Comparison of ENCODE assay signal across 14 cellular contexts in genomic region chr14:91214306-91214705, GRCh38. TPM values are rescaled to one million over a fixed set of nuclear protein-coding genes. Genes with fewer than 3 reads are reported as not detected.
DNase-seq lines count a peak whose midpoint lies in the region; ATAC-seq and TF ChIP-seq lines count a peak whose summit lies in the region.
"Had no signal": no experiment of that assay in that cellular context is flagged by ENCODE, and none has a peak within 500 bp of the region (broad histone marks: within the 10 kb centered on the region; RNA-seq: fewer than 3 reads in every experiment).

No MANE protein-coding gene starts in this region.

- peak overlapping the region; percentile 35 for H3K27ac Mint-ChIP-seq in activated CD8-positive, alpha-beta T cell treated with anti-CD3 and anti-CD28 coated beads, Interleukin-2, amount 10 ng/mL, durations not matched to agents 7 days and 5 days
- no peak overlapping the region for H3K27ac Mint-ChIP-seq in activated CD8-positive, alpha-beta T cell treated with anti-CD3 and anti-CD28 coated beads for 36 hours
- peak overlapping the region in 2 of 3 donors; percentile 19 to 46 for H3K27ac Mint-ChIP-seq in IgD-negative memory B cell
- H3K27ac Mint-ChIP-seq in nephron progenitor cell: peak overlapping the region; percentile 83
- peak overlapping the region; percentile 16 for H3K27ac Mint-ChIP-seq in stimulated activated naive B cell treated with anti-CD40 and anti-IgM and Interleukin-4, amounts not matched to agents 10 μg/mL and 1 μg/mL and 100 μg/mL, for 72 hours
- H3K27ac Mint-ChIP-seq: B cell; CD8-positive, alpha-beta T cell; GM23338; HFFc6 had no signal

- H3K4me1 Mint-ChIP-seq in activated CD8-positive, alpha-beta T cell treated with anti-CD3 and anti-CD28 coated beads, Interleukin-2, amount 10 ng/mL, durations not matched to agents 7 days and 5 days (ENCODE audit: low read depth): peaks cover 12% of the 10 kb centered on the region
- H3K4me1 Mint-ChIP-seq in activated CD8-positive, alpha-beta T cell treated with anti-CD3 and anti-CD28 coated beads for 36 hours (ENCODE audit: low read depth): no peaks in the 10 kb centered on the region
- peaks cover 0 to 2% (median 0%) of the 10 kb centered on the region in 3 donors for H3K4me1 Mint-ChIP-seq in IgD-negative memory B cell
- H3K4me1 Mint-ChIP-seq in nephron progenitor cell: no peaks in the 10 kb centered on the region
- H3K4me1 Mint-ChIP-seq in stimulated activated naive B cell treated with anti-CD40 and anti-IgM and Interleukin-4, amounts not matched to agents 10 μg/mL and 1 μg/mL and 100 μg/mL, for 72 hours: peaks cover 0 to 5% of the 10 kb centered on the region in 2 donors
- H3K4me1 Mint-ChIP-seq: B cell had no signal

- no peak for DNase-seq in activated CD8-positive, alpha-beta T cell treated with anti-CD3 and anti-CD28 coated beads, Interleukin-2, amount 10 ng/mL, durations not matched to agents 7 days and 5 days
- DNase-seq in activated CD8-positive, alpha-beta T cell treated with anti-CD3 and anti-CD28 coated beads for 36 hours: no peak
- no peak for DNase-seq in nephron progenitor cell
- DNase-seq in stimulated activated naive B cell treated with anti-CD40 and anti-IgM and Interleukin-4, amounts not matched to agents 10 μg/mL and 1 μg/mL and 100 μg/mL, for 72 hours: no peak
- DNase-seq in iPS-NIHi7 (ENCODE audit: extremely low spot score): no peak
- DNase-seq in NCI-H1105 treated with DMSO at 0.1 percent for 48 hours (lab: John Stamatoyannopoulos, UW): no peak
- DNase-seq: Calu3; CD8-positive, alpha-beta T cell; HFFc6 had no signal

- H3K27me3 Mint-ChIP-seq in activated CD8-positive, alpha-beta T cell treated with anti-CD3 and anti-CD28 coated beads, Interleukin-2, amount 10 ng/mL, durations not matched to agents 7 days and 5 days (ENCODE audit: low read depth): no peaks in the 10 kb centered on the region
- no peaks in the 10 kb centered on the region for H3K27me3 Mint-ChIP-seq in activated CD8-positive, alpha-beta T cell treated with anti-CD3 and anti-CD28 coated beads for 36 hours
- H3K27me3 Mint-ChIP-seq in IgD-negative memory B cell: no peaks in the 10 kb centered on the region
- peaks cover 3% of the 10 kb centered on the region for H3K27me3 Mint-ChIP-seq in nephron progenitor cell (ENCODE audit: low read depth, poor library complexity)
- no peaks in the 10 kb centered on the region for H3K27me3 Mint-ChIP-seq in stimulated activated naive B cell treated with anti-CD40 and anti-IgM and Interleukin-4, amounts not matched to agents 10 μg/mL and 1 μg/mL and 100 μg/mL, for 72 hours
- H3K27me3 Mint-ChIP-seq: B cell had no signal

- no peaks in the 10 kb centered on the region for H3K9me3 Mint-ChIP-seq in activated CD8-positive, alpha-beta T cell treated with anti-CD3 and anti-CD28 coated beads, Interleukin-2, amount 10 ng/mL, durations not matched to agents 7 days and 5 days (ENCODE audit: insufficient read depth)
- no peaks in the 10 kb centered on the region for H3K9me3 Mint-ChIP-seq in activated CD8-positive, alpha-beta T cell treated with anti-CD3 and anti-CD28 coated beads for 36 hours
- H3K9me3 Mint-ChIP-seq in IgD-negative memory B cell: no peaks in the 10 kb centered on the region
- peaks cover 6% of the 10 kb centered on the region for H3K9me3 Mint-ChIP-seq in nephron progenitor cell
- no peaks in the 10 kb centered on the region for H3K9me3 Mint-ChIP-seq in stimulated activated naive B cell treated with anti-CD40 and anti-IgM and Interleukin-4, amounts not matched to agents 10 μg/mL and 1 μg/mL and 100 μg/mL, for 72 hours
- H3K9me3 Mint-ChIP-seq: CD8-positive, alpha-beta T cell; GM23338; HFFc6 had no signal

- intact Hi-C loops in activated CD8-positive, alpha-beta T cell treated with anti-CD3 and anti-CD28 coated beads for 36 hours (cut with micrococcal nuclease): no loop called here

- CTCF ChIA-PET in activated CD8-positive, alpha-beta T cell treated with anti-CD3 and anti-CD28 coated beads, Interleukin-2, amount 10 ng/mL, durations not matched to agents 7 days and 5 days (lab: Charles Lee): interaction anchor here (1.2 kb wide), 1 partner anchor 37 kb away, joined by 3 read pairs; no protein-coding TSS in a partner anchor
- CTCF ChIA-PET in activated CD8-positive, alpha-beta T cell treated with anti-CD3 and anti-CD28 coated beads for 36 hours (lab: Charles Lee): no interaction called here

- no peak for TF ChIP-seq CTCF in activated CD8-positive, alpha-beta T cell treated with anti-CD3 and anti-CD28 coated beads for 36 hours (IDR thresholded peaks at IDR 0.05)
- TF ChIP-seq CTCF in nephron progenitor cell (IDR thresholded peaks at IDR 0.05): no peak

- POLR2A ChIA-PET in activated CD8-positive, alpha-beta T cell treated with anti-CD3 and anti-CD28 coated beads, Interleukin-2, amount 10 ng/mL, durations not matched to agents 7 days and 5 days (lab: Charles Lee): no interaction called here
- POLR2A ChIA-PET in activated CD8-positive, alpha-beta T cell treated with anti-CD3 and anti-CD28 coated beads for 36 hours (lab: Charles Lee): interaction anchor here (1.6 to 6.5 kb wide), 2 partner anchors 9 to 30 kb away, joined by 3 to 30 read pairs; partner anchors contain the start of gene GPR68

- ATAC-seq in activated CD8-positive, alpha-beta T cell treated with anti-CD3 and anti-CD28 coated beads, Interleukin-2, amount 10 ng/mL, durations not matched to agents 7 days and 5 days: no peak
- no peak for ATAC-seq in activated CD8-positive, alpha-beta T cell treated with anti-CD3 and anti-CD28 coated beads for 36 hours
- ATAC-seq in stimulated activated naive B cell treated with anti-CD40 and anti-IgM and Interleukin-4, amounts not matched to agents 10 μg/mL and 1 μg/mL and 100 μg/mL, for 72 hours (replicated peaks): no peak
- ATAC-seq: CD8-positive, alpha-beta T cell; GM23338; HCT116; HepG2 had no signal

- H3K36me3 Mint-ChIP-seq in activated CD8-positive, alpha-beta T cell treated with anti-CD3 and anti-CD28 coated beads, Interleukin-2, amount 10 ng/mL, durations not matched to agents 7 days and 5 days (ENCODE audit: low read depth): peaks cover 64% of the 10 kb centered on the region
- H3K36me3 Mint-ChIP-seq in activated CD8-positive, alpha-beta T cell treated with anti-CD3 and anti-CD28 coated beads for 36 hours (ENCODE audit: low read depth): peaks cover 37% of the 10 kb centered on the region
- peaks cover 6% of the 10 kb centered on the region for H3K36me3 Mint-ChIP-seq in IgD-negative memory B cell
- H3K36me3 Mint-ChIP-seq in nephron progenitor cell (ENCODE audit: low read depth): peaks cover 56% of the 10 kb centered on the region
- H3K36me3 Mint-ChIP-seq in stimulated activated naive B cell treated with anti-CD40 and anti-IgM and Interleukin-4, amounts not matched to agents 10 μg/mL and 1 μg/mL and 100 μg/mL, for 72 hours: peaks cover 43 to 69% of the 10 kb centered on the region in 2 donors

- no peak overlapping the region for H3K4me3 Mint-ChIP-seq in activated CD8-positive, alpha-beta T cell treated with anti-CD3 and anti-CD28 coated beads, Interleukin-2, amount 10 ng/mL, durations not matched to agents 7 days and 5 days
- H3K4me3 Mint-ChIP-seq in activated CD8-positive, alpha-beta T cell treated with anti-CD3 and anti-CD28 coated beads for 36 hours: no peak overlapping the region
- H3K4me3 Mint-ChIP-seq in IgD-negative memory B cell (no peak overlapping the region), nephron progenitor cell (no peak overlapping the region)
- H3K4me3 Mint-ChIP-seq in stimulated activated naive B cell treated with anti-CD40 and anti-IgM and Interleukin-4, amounts not matched to agents 10 μg/mL and 1 μg/mL and 100 μg/mL, for 72 hours: no peak overlapping the region
- H3K4me3 Mint-ChIP-seq: B cell; CD8-positive, alpha-beta T cell; GM23338; HFFc6 had no signal

RNA-seq across cellular contexts. Expression of gene GPR68, which starts 30.2 kb away (rescaled TPM):
- total RNA-seq in activated CD8-positive, alpha-beta T cell treated with anti-CD3 and anti-CD28 coated beads, Interleukin-2, amount 10 ng/mL, durations not matched to agents 7 days and 5 days: 10 to 100 TPM; 44.6 to 45.3 TPM
- 10 to 100 TPM; 11.9 to 14.0 TPM for total RNA-seq in activated CD8-positive, alpha-beta T cell treated with anti-CD3 and anti-CD28 coated beads for 36 hours
- polyA plus RNA-seq in IgD-negative memory B cell: 1.6 TPM
- total RNA-seq: Calu3, HepG2 had no signal
- polyA plus RNA-seq: HepG2 had no signal
